In genomic region chr6:56416247-56416646, GRCh38 we compare ENCODE assay signal across 16 cellular contexts.
"Had no signal": no experiment of that assay in that cellular context is flagged by ENCODE, and none has a peak within 500 bp of the region (broad histone marks: within the 10 kb centered on the region; RNA-seq: fewer than 3 reads in every experiment).

No MANE protein-coding gene starts in this region.

- H3K4me3 Mint-ChIP-seq: activated CD4-positive, alpha-beta T cell treated with anti-CD3 and anti-CD28 coated beads, Interleukin-2, amount 10 ng/mL, durations not matched to agents 24 days and 14 days; naive thymus-derived CD4-positive, alpha-beta T cell; type B pancreatic cell; WTC11 had no signal

- H3K27me3 Mint-ChIP-seq: type B pancreatic cell had no signal

- H3K27ac ChIP-seq: breast epithelium, foreskin keratinocyte, neutrophil, prostate gland, right lobe of liver had no signal

- H3K36me3 Mint-ChIP-seq: naive thymus-derived CD4-positive, alpha-beta T cell; type B pancreatic cell; WTC11 had no signal

- H3K27ac Mint-ChIP-seq: activated CD4-positive, alpha-beta T cell treated with anti-CD3 and anti-CD28 coated beads, Interleukin-2, amount 10 ng/mL, durations not matched to agents 24 days and 14 days; naive thymus-derived CD4-positive, alpha-beta T cell; type B pancreatic cell; WTC11 had no signal

- H3K4me1 ChIP-seq: breast epithelium, foreskin keratinocyte, prostate gland had no signal

- H3K4me3 ChIP-seq: breast epithelium, prostate gland, right lobe of liver had no signal

- H3K9me3 ChIP-seq: breast epithelium, neutrophil, prostate gland, right lobe of liver had no signal

- DNase-seq: activated CD4-positive, alpha-beta T cell treated with anti-CD3 and anti-CD28 coated beads, Interleukin-2, amount 10 ng/mL, durations not matched to agents 24 days and 14 days; activated naive CD4-positive, alpha-beta T cell treated with anti-CD3 and anti-CD28 coated beads, Interleukin-2, amount 50 U/mL, for 16 hours; dermis blood vessel endothelial cell; foreskin keratinocyte; head of caudate nucleus; left colon; naive thymus-derived CD4-positive, alpha-beta T cell; right lobe of liver; stimulated activated CD4-positive, alpha-beta T cell treated with anti-CD3 and anti-CD28 coated beads, Interleukin-12 subunit alpha, Interleukin-12 subunit beta, amount 100 ng/mL, for 4 hours; stimulated activated naive CD4-positive, alpha-beta T cell; T-helper 1 cell had no signal

- ATAC-seq: foreskin keratinocyte; left colon; naive thymus-derived CD4-positive, alpha-beta T cell; WTC11 had no signal

- H3K9me3 Mint-ChIP-seq: activated CD4-positive, alpha-beta T cell treated with anti-CD3 and anti-CD28 coated beads, Interleukin-2, amount 10 ng/mL, durations not matched to agents 24 days and 14 days; WTC11 had no signal

- H3K4me1 Mint-ChIP-seq: activated CD4-positive, alpha-beta T cell treated with anti-CD3 and anti-CD28 coated beads, Interleukin-2, amount 10 ng/mL, durations not matched to agents 24 days and 14 days; naive thymus-derived CD4-positive, alpha-beta T cell; WTC11 had no signal

- H3K36me3 ChIP-seq: breast epithelium, neutrophil, prostate gland, right lobe of liver had no signal

- H3K27me3 ChIP-seq: breast epithelium, neutrophil, right lobe of liver had no signal
